In genomic region chr6:6547111-6547879, GRCh38 we compare ENCODE assay signal across 8 cellular contexts. TPM values are rescaled to one million over a fixed set of nuclear protein-coding genes. Genes with fewer than 3 reads are reported as not detected.
DNase-seq lines count a peak whose midpoint lies in the region; ATAC-seq and TF ChIP-seq lines count a peak whose summit lies in the region.

No MANE protein-coding gene starts in this region.

- peak; percentile 85 for TF ChIP-seq CTCF in neural progenitor cell (IDR thresholded peaks at IDR 0.05)

- peak overlapping the region; percentile 96 for H2AFZ ChIP-seq in neural progenitor cell (replicated peaks)

- no peak overlapping the region for H3K27ac Mint-ChIP-seq in neural progenitor cell

- H4K20me1 ChIP-seq in neural progenitor cell (ENCODE audit: low read depth) = no peaks in the 10 kb centered on the region

- peaks cover 3% of the 10 kb centered on the region for H3K9me3 Mint-ChIP-seq in neural progenitor cell

- H3K4me1 ChIP-seq in neural progenitor cell (peaks cover 4% of the 10 kb centered on the region), stomach smooth muscle (ENCODE audit: control insufficient read depth, insufficient read depth, low read length) (peaks cover 11% of the 10 kb centered on the region)

- peaks cover 12% of the 10 kb centered on the region for H3K4me1 Mint-ChIP-seq in neural progenitor cell

- peaks cover 3% of the 10 kb centered on the region for H3K27me3 Mint-ChIP-seq in neural progenitor cell (ENCODE audit: insufficient read depth, low read depth)

- peak; percentile 57 for DNase-seq in DMS79 treated with DMSO at 0.1 percent for 48 hours (lab: John Stamatoyannopoulos, UW)
- DNase-seq in HuH-7.5 (ENCODE audit: low spot score) = peak; percentile 70
- DNase-seq in RPMI7951 (ENCODE audit: low read depth) = peak; percentile 75
- peak; percentile 67 for DNase-seq in activated effector memory CD4-positive, alpha-beta T cell treated with Interleukin-2 at 50 U/mL for 16 hours
- peak; percentile 55 for DNase-seq in foreskin melanocyte
- peak; percentile 91 for DNase-seq in neural progenitor cell (ENCODE audit: low spot score)

- H3K9me3 ChIP-seq in neural progenitor cell (ENCODE audit: low read depth) (no peaks in the 10 kb centered on the region), stomach smooth muscle (ENCODE audit: control insufficient read depth in 2 of 2, low read length in 2 of 2) (peaks cover 0 to 6% of the 10 kb centered on the region in 2 donors)

- peak; percentile 84 for ATAC-seq in GM21528 (IDR thresholded peaks at IDR 0.05; ENCODE audit: low FRiP score, unreplicated experiment)

- peak overlapping the region; percentile 95 for H3K4me2 ChIP-seq in neural progenitor cell

- no peaks in the 10 kb centered on the region for H3K36me3 Mint-ChIP-seq in neural progenitor cell

- H3K27ac ChIP-seq in neural progenitor cell = no peak overlapping the region
- no peak overlapping the region for H3K27ac ChIP-seq in stomach smooth muscle (ENCODE audit: low read length)

- no peaks in the 10 kb centered on the region for H3K79me2 ChIP-seq in neural progenitor cell (ENCODE audit: low read depth)

- H3K36me3 ChIP-seq in neural progenitor cell (no peaks in the 10 kb centered on the region), stomach smooth muscle (ENCODE audit: control insufficient read depth in 2 of 2, insufficient read depth in 2 of 2, low read length in 2 of 2) (no peaks in the 10 kb centered on the region)

- H3F3A ChIP-seq in neural progenitor cell (ENCODE audit: low read depth) = no peaks in the 10 kb centered on the region

- peak overlapping the region; percentile 57 for H3K4me3 ChIP-seq in neural progenitor cell
- H3K4me3 ChIP-seq in stomach smooth muscle (ENCODE audit: low read length in 2 of 2) = peak overlapping the region; percentile 38 to 71

- H3K27me3 ChIP-seq in neural progenitor cell (peaks cover 28% of the 10 kb centered on the region), stomach smooth muscle (ENCODE audit: control insufficient read depth in 1 of 2, insufficient read depth in 2 of 2, low read length in 2 of 2) (peaks cover 9 to 14% of the 10 kb centered on the region in 2 donors)

- peak overlapping the region; percentile 83 for H3K4me3 Mint-ChIP-seq in neural progenitor cell

- H3K9ac ChIP-seq in neural progenitor cell = no peak overlapping the region
- H3K9ac ChIP-seq in stomach smooth muscle (ENCODE audit: low read length in 2 of 2) = no peak overlapping the region

RNA-seq across cellular contexts. Expression of gene LY86, which starts 41.2 kb away (rescaled TPM):
- not detected in 2 replicates for total RNA-seq in RPMI7951 (2014; rRNA removed; shearing (Covaris generic))
- total RNA-seq in neural progenitor cell (ENCODE audit: low replicate concordance) = not detected in 2 replicates
